In genomic region chr1:164755674-164756073, GRCh38 we compare ENCODE assay signal across 23 cellular contexts.
DNase-seq lines count a peak whose midpoint lies in the region; ATAC-seq and TF ChIP-seq lines count a peak whose summit lies in the region.
"Had no signal": no experiment of that assay in that cellular context is flagged by ENCODE, and none has a peak within 500 bp of the region (broad histone marks: within the 10 kb centered on the region; RNA-seq: fewer than 3 reads in every experiment).

No MANE protein-coding gene starts in this region.

- DNase-seq in NCI-H146 (lab: John Stamatoyannopoulos, UW) (peak; percentile 54), NCI-H146 treated with DMSO at 0.1 percent for 48 hours (lab: John Stamatoyannopoulos, UW; ENCODE audit: unreplicated experiment) (no peak), NCI-H1105 (lab: John Stamatoyannopoulos, UW) (peak; percentile 69), SJCRH30 (peak; percentile 16 to 47), gastrocnemius medialis (no peak), GDM1 (lab: John Stamatoyannopoulos, UW) (no peak), cerebellar cortex (ENCODE audit: low spot score) (no peak), NCI-H187 treated with DMSO at 0.1 percent for 48 hours (lab: John Stamatoyannopoulos, UW) (no peak)
- DNase-seq: activated CD4-positive, CD25-positive, alpha-beta regulatory T cell treated with anti-CD3 and anti-CD28 coated beads, Interleukin-2, amount 50 U/mL, for 72 hours; activated naive CD8-positive, alpha-beta T cell treated with anti-CD3 and anti-CD28 coated beads, Interleukin-2, amount 10 ng/mL, durations not matched to agents 7 days and 5 days; brain microvascular endothelial cell; GF-D8; hippocampal formation; islet precursor cell; mesenchymal stem cell; naive thymus-derived CD4-positive, alpha-beta T cell; NCI-H2107; ovary; RPMI8226; stimulated activated naive CD8-positive, alpha-beta T cell treated with anti-CD3 and anti-CD28 coated beads, Interleukin-15, Interleukin-2, amounts not matched to agents 100 U/mL and 50 U/mL, for 24 hours; SW 1271; upper lobe of left lung had no signal

- ATAC-seq in gastrocnemius medialis: peak in 1 of 2 donors; percentile 48
- ATAC-seq: naive thymus-derived CD4-positive, alpha-beta T cell; stimulated activated naive CD8-positive, alpha-beta T cell treated with anti-CD3 and anti-CD28 coated beads, Interleukin-15, Interleukin-2, amounts not matched to agents 100 U/mL and 50 U/mL, for 24 hours had no signal

- in situ Hi-C loops in gastrocnemius medialis (cut with MboI; ENCODE audit: low sequenced_read_pairs in 4 of 4): no loop called here

- H3K36me3 ChIP-seq in SJCRH30: no peaks in the 10 kb centered on the region
- H3K36me3 ChIP-seq in gastrocnemius medialis: no peaks in the 10 kb centered on the region
- H3K36me3 ChIP-seq: brain microvascular endothelial cell, ovary, upper lobe of left lung had no signal

- H3K4me1 ChIP-seq in SJCRH30: no peaks in the 10 kb centered on the region
- H3K4me1 ChIP-seq in gastrocnemius medialis: peaks cover 65 to 69% of the 10 kb centered on the region in 2 donors

- no peaks in the 10 kb centered on the region for H3K27me3 ChIP-seq in SJCRH30
- no peaks in the 10 kb centered on the region for H3K27me3 ChIP-seq in gastrocnemius medialis
- H3K27me3 ChIP-seq: brain microvascular endothelial cell, ovary, upper lobe of left lung had no signal

- H3K4me3 ChIP-seq in SJCRH30: no peak overlapping the region
- H3K4me3 ChIP-seq in gastrocnemius medialis: no peak overlapping the region
- H3K4me3 ChIP-seq: ovary, upper lobe of left lung had no signal

- TF ChIP-seq POLR2A in gastrocnemius medialis (IDR thresholded peaks at IDR 0.05): no peak

- TF ChIP-seq CTCF in gastrocnemius medialis (IDR thresholded peaks at IDR 0.05 in 4 of 5, conservative IDR thresholded peaks at IDR 0.05 in 1 of 5): no peak

- H3K9me3 ChIP-seq in SJCRH30 (replicated peaks) (no peaks in the 10 kb centered on the region; the same call in 1 of the 2 replicates), gastrocnemius medialis (no peaks in the 10 kb centered on the region)
- H3K9me3 ChIP-seq: ovary, upper lobe of left lung had no signal

- H3K27ac ChIP-seq in SJCRH30 (no peak overlapping the region), gastrocnemius medialis (peak overlapping the region in 3 of 4 donors; percentile 80 to 87 (median 82))
- H3K27ac ChIP-seq: 22Rv1, brain microvascular endothelial cell, upper lobe of left lung had no signal

- intact Hi-C loops in gastrocnemius medialis (cut with DNase I; ENCODE audit: low total_unique reads): no loop called here

Comparison
In these comparisons a context has a peak if more than half of its experiments do, and no peak if none do; other contexts are left out.
1. DNase-seq: peak in NCI-H146 (single experiment), NCI-H1105 (single experiment) and SJCRH30 (2 of 2); none in NCI-H146 treated with DMSO at 0.1 percent for 48 hours (single experiment), gastrocnemius medialis (0 of 2), GDM1 (single experiment), cerebellar cortex (single experiment) and NCI-H187 treated with DMSO at 0.1 percent for 48 hours (single experiment).